Comparison of ENCODE assay signal across 13 cellular contexts in genomic region chr3:195394024-195394423, GRCh38. TPM values are rescaled to one million over a fixed set of nuclear protein-coding genes. Genes with fewer than 3 reads are reported as not detected.
DNase-seq lines count a peak whose midpoint lies in the region; ATAC-seq and TF ChIP-seq lines count a peak whose summit lies in the region.
"Had no signal": no experiment of that assay in that cellular context is flagged by ENCODE, and none has a peak within 500 bp of the region (broad histone marks: within the 10 kb centered on the region; RNA-seq: fewer than 3 reads in every experiment).

No MANE protein-coding gene starts in this region.

- no peaks in the 10 kb centered on the region for H3K9me3 ChIP-seq in esophagus muscularis mucosa
- H3K9me3 ChIP-seq in SJCRH30 (replicated peaks): no peaks in the 10 kb centered on the region
- H3K9me3 ChIP-seq: esophagus squamous epithelium had no signal

- H3K4me3 Mint-ChIP-seq in IgD-negative memory B cell: peak overlapping the region; percentile 2 to 88 (median 60)
- H3K4me3 Mint-ChIP-seq: activated CD4-positive, alpha-beta T cell treated with anti-CD3 and anti-CD28 coated beads, Interleukin-2, amount 10 ng/mL, durations not matched to agents 7 days and 5 days had no signal

- no peak overlapping the region for H3K4me3 ChIP-seq in esophagus muscularis mucosa
- no peak overlapping the region for H3K4me3 ChIP-seq in SJCRH30
- H3K4me3 ChIP-seq: esophagus squamous epithelium had no signal

- peak overlapping the region in 2 of 3 donors; percentile 63 to 90 for H3K27ac Mint-ChIP-seq in IgD-negative memory B cell
- H3K27ac Mint-ChIP-seq: activated CD4-positive, alpha-beta T cell treated with anti-CD3 and anti-CD28 coated beads, Interleukin-2, amount 10 ng/mL, durations not matched to agents 7 days and 5 days had no signal

- peaks cover 34 to 40% (median 34%) of the 10 kb centered on the region in 3 donors for H3K4me1 Mint-ChIP-seq in IgD-negative memory B cell

- H3K27me3 Mint-ChIP-seq in IgD-negative memory B cell: no peaks in the 10 kb centered on the region
- H3K27me3 Mint-ChIP-seq: activated CD4-positive, alpha-beta T cell treated with anti-CD3 and anti-CD28 coated beads, Interleukin-2, amount 10 ng/mL, durations not matched to agents 7 days and 5 days had no signal

- TF ChIP-seq POLR2A in esophagus muscularis mucosa (IDR thresholded peaks at IDR 0.05; ENCODE audit: low read depth): no peak

- H3K9me3 Mint-ChIP-seq in IgD-negative memory B cell: no peaks in the 10 kb centered on the region

- H3K27ac ChIP-seq in esophagus muscularis mucosa (replicated peaks in 1 of 4) (no peak overlapping the region), SJCRH30 (no peak overlapping the region)
- H3K27ac ChIP-seq: esophagus squamous epithelium had no signal

- TF ChIP-seq EP300 in esophagus muscularis mucosa (IDR thresholded peaks at IDR 0.05): no peak

- WGBS in esophagus muscularis mucosa: 90% methylated on average over 7 of the region's 7 CpGs

- H3K27me3 ChIP-seq in esophagus muscularis mucosa: no peaks in the 10 kb centered on the region
- H3K27me3 ChIP-seq in SJCRH30: no peaks in the 10 kb centered on the region
- H3K27me3 ChIP-seq: esophagus squamous epithelium had no signal

- DNase-seq in GM10266 (ENCODE audit: extremely low spot score) (peak; percentile 43), esophagus muscularis mucosa (ENCODE audit: extremely low spot score) (no peak), SJCRH30 (no peak), NCI-H128 (lab: John Stamatoyannopoulos, UW; ENCODE audit: unreplicated experiment) (no peak), OCI-M2 (lab: John Stamatoyannopoulos, UW; ENCODE audit: unreplicated experiment) (no peak)
- DNase-seq: activated CD4-positive, alpha-beta T cell treated with anti-CD3 and anti-CD28 coated beads, Interleukin-2, amount 10 ng/mL, durations not matched to agents 7 days and 5 days; activated gamma-delta T cell; central memory CD4-positive, alpha-beta T cell; esophagus squamous epithelium; retina had no signal

- peak; percentile 71 for ATAC-seq in GM19395 (IDR thresholded peaks at IDR 0.05; ENCODE audit: unreplicated experiment)
- ATAC-seq in HG02852 (IDR thresholded peaks at IDR 0.05; ENCODE audit: unreplicated experiment): peak; percentile 86

- peaks cover 0 to 18% (median 3%) of the 10 kb centered on the region in 4 donors for H3K36me3 ChIP-seq in esophagus muscularis mucosa
- H3K36me3 ChIP-seq in SJCRH30: no peaks in the 10 kb centered on the region; the same call in 1 of the 2 replicates

- intact Hi-C loops in esophagus muscularis mucosa (cut with DNase I): no loop called here

- TF ChIP-seq CTCF in GM10266 (IDR thresholded peaks at IDR 0.05; ENCODE audit: control insufficient read depth, insufficient read depth, low read depth, missing control alignments) (no peak), esophagus muscularis mucosa (IDR thresholded peaks at IDR 0.05) (no peak)

- H3K4me1 ChIP-seq in esophagus muscularis mucosa: peaks cover 6 to 33% (median 29%) of the 10 kb centered on the region in 4 donors
- H3K4me1 ChIP-seq in SJCRH30: no peaks in the 10 kb centered on the region

- no peaks in the 10 kb centered on the region for H3K36me3 Mint-ChIP-seq in IgD-negative memory B cell

RNA-seq across cellular contexts. Expression of gene ACAP2, which starts 48.8 kb away (rescaled TPM):
- 71.3 TPM for polyA plus RNA-seq in IgD-negative memory B cell
- total RNA-seq in esophagus muscularis mucosa: 10 to 100 TPM; 31.8 to 85.8 (median 43.9) TPM
- 29.9 and 35.4 TPM in 2 replicates for total RNA-seq in SJCRH30 (2014; rRNA removed; shearing (Covaris generic))
